In the genomic region with DNA sequence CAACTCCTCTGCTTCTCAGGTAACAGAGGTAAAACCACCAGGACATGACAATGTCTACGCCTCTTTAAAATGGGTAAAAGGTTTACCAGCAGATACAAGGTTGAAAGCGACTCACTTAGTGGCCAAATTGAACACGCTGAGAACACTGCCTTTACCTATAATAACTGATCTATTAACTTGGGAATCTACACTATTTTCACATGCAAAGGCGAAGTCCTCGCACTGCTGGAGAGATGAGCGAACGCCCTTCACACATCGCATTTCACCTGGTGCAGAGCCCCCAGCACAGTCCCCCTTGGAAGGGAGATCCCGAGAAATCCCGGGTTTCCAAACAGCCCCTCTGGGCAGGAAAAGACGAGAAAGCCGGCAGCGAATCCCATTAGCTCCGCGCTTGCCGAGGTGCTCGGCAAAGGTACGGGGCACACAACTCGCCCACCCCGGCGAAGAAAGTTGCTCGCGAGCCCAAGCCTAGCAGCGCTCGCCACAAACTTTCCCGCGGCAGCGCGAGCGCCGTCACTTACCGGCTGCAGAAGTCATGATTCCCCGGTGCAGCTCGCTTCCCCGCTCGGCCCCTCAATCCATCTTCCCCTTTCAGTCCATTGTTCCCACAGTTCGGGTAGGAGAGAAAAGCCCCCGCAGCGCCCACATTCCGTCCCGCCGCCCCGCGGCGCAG, we compare ENCODE assay signal across 8 cellular contexts. TPM values are rescaled to one million over a fixed set of nuclear protein-coding genes. Genes with fewer than 3 reads are reported as not detected.
A peak's percentile ranks its signal among the peaks of the same experiment; 100 is the strongest.
DNase-seq lines count a peak whose midpoint lies in the region; ATAC-seq, FAIRE-seq and TF ChIP-seq lines count a peak whose summit lies in the region.

No MANE protein-coding gene starts in this region.

- peaks cover 11% of the 10 kb centered on the region for H3K36me3 Mint-ChIP-seq in T-helper 2 cell treated with Interferon-gamma antibody and Interleukin-4, amounts not matched to agents 5 μg/mL and 100 μg/mL, for 36 hours (ENCODE audit: low read depth)

- intact Hi-C loops in pancreas (cut with DNase I) = no loop called here

- H3K36me3 ChIP-seq in pancreas = no peaks in the 10 kb centered on the region

- peak; percentile 84 for DNase-seq in DMS53 (lab: John Stamatoyannopoulos, UW)
- no peak for DNase-seq in T-helper 2 cell treated with Interferon-gamma antibody and Interleukin-4, amounts not matched to agents 5 μg/mL and 100 μg/mL, for 36 hours (ENCODE audit: low spot score)
- DNase-seq in foreskin keratinocyte = peak in 1 of 2 donors; percentile 53
- no peak for DNase-seq in pancreas
- no peak for DNase-seq in effector CD8-positive, alpha-beta T cell (lab: John Stamatoyannopoulos, UW)
- no peak for DNase-seq in occipital lobe (lab: John Stamatoyannopoulos, UW)

- peaks cover 28% of the 10 kb centered on the region for H3K4me1 Mint-ChIP-seq in T-helper 2 cell treated with Interferon-gamma antibody and Interleukin-4, amounts not matched to agents 5 μg/mL and 100 μg/mL, for 36 hours (ENCODE audit: low read depth)

- peak overlapping the region; percentile 97 for H3K4me3 Mint-ChIP-seq in T-helper 2 cell treated with Interferon-gamma antibody and Interleukin-4, amounts not matched to agents 5 μg/mL and 100 μg/mL, for 36 hours

- H3K27ac ChIP-seq in foreskin keratinocyte (peak overlapping the region; percentile 96), pancreas (peak overlapping the region; percentile 90 to 97 (median 95))

- ATAC-seq in GM19467 (IDR thresholded peaks at IDR 0.05; ENCODE audit: unreplicated experiment) (peak; percentile 12), HG03521 (IDR thresholded peaks at IDR 0.05; ENCODE audit: unreplicated experiment) (peak; percentile 19), foreskin keratinocyte (peak; percentile 0), pancreas (peak; percentile 4 to 29 (median 12))

- peak overlapping the region; percentile 76 to 83 (median 80) for H3K4me3 ChIP-seq in pancreas

- TF ChIP-seq CTCF in foreskin keratinocyte (conservative IDR thresholded peaks at IDR 0.05) (no peak), pancreas (IDR thresholded peaks at IDR 0.05) (no peak)

- no peak for FAIRE-seq in pancreas (lab: Jason Lieb, UNC)

- no peaks in the 10 kb centered on the region for H3K9me3 Mint-ChIP-seq in T-helper 2 cell treated with Interferon-gamma antibody and Interleukin-4, amounts not matched to agents 5 μg/mL and 100 μg/mL, for 36 hours

- peaks cover 16% of the 10 kb centered on the region for H3K27me3 Mint-ChIP-seq in T-helper 2 cell treated with Interferon-gamma antibody and Interleukin-4, amounts not matched to agents 5 μg/mL and 100 μg/mL, for 36 hours (ENCODE audit: low read depth)

- peaks cover 34% of the 10 kb centered on the region for H3K4me1 ChIP-seq in foreskin keratinocyte
- peaks cover 3 to 27% (median 18%) of the 10 kb centered on the region in 3 donors for H3K4me1 ChIP-seq in pancreas

- WGBS in pancreas, 2 donors = 0 to 1% methylated on average over 45 of the region's 45 CpGs

- H3K9me3 ChIP-seq in pancreas = no peaks in the 10 kb centered on the region

- peak overlapping the region; percentile 80 for H3K27ac Mint-ChIP-seq in T-helper 2 cell treated with Interferon-gamma antibody and Interleukin-4, amounts not matched to agents 5 μg/mL and 100 μg/mL, for 36 hours

- H3K27me3 ChIP-seq in foreskin keratinocyte (no peaks in the 10 kb centered on the region), pancreas (no peaks in the 10 kb centered on the region)

RNA-seq across cellular contexts. Expression of gene FGD6, which starts 0.4 kb away (rescaled TPM):
- total RNA-seq in foreskin keratinocyte = 55.8 and 65.5 TPM in 2 replicates
- 8.6 and 9.3 TPM in 2 replicates for polyA plus RNA-seq in foreskin keratinocyte
- 10 to 100 TPM in 2 of 6 donors, 1 to 10 TPM in 4; 6.6 to 24.3 (median 9.7) TPM for total RNA-seq in pancreas
- 1 to 10 TPM; 1.4 to 1.7 TPM for polyA plus RNA-seq in pancreas
- 21.1 TPM for total RNA-seq in occipital lobe

RNA-seq across cellular contexts. Expression of gene VEZT, which starts 0.8 kb away (rescaled TPM):
- 88.2 and 106 TPM in 2 replicates for total RNA-seq in foreskin keratinocyte
- polyA plus RNA-seq in foreskin keratinocyte = 37.5 and 40.4 TPM in 2 replicates
- total RNA-seq in pancreas = 10 to 100 TPM; 26.3 to 44.5 (median 31.8) TPM
- polyA plus RNA-seq in pancreas = 10 to 100 TPM; 14.9 to 25.6 TPM
- 256 TPM for total RNA-seq in occipital lobe
